In the genomic region with DNA sequence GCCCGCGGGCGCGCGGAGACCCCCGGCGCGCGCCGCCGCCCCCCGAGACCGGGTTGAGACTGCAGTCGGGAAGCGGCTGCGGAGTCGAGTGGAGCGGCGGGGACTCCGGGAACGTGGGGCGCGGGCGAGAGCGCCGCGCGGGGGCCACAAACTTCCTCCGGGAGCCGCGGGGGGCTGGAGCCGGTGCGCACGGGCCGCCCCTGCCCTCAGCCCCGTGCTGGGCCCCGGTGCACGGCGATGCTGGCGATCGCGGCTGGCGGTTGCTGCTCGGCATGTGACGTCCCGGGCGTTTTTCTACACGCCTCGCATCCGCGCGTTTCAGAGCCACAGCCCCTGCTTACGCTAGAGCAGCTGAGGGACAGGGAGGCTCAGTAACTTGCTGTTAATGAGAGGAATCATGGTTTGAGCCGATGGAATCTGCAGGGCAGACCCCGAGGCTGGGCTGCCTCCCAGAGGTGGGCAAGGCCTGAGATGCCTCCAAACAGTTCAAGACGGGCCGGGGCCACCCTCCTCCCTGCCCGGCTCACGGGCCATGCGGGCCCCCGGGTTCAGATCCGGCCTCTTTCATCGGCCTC, we compare ENCODE assay signal across 8 cellular contexts. TPM values are rescaled to one million over a fixed set of nuclear protein-coding genes. Genes with fewer than 3 reads are reported as not detected.
DNase-seq lines count a peak whose midpoint lies in the region; ATAC-seq, FAIRE-seq and TF ChIP-seq lines count a peak whose summit lies in the region.

No MANE protein-coding gene starts in this region.

- no peaks in the 10 kb centered on the region for H4K20me1 ChIP-seq in endothelial cell of umbilical vein (replicated peaks; ENCODE audit: control insufficient read depth, extremely low read depth, insufficient read depth, low read length)

- H3K9me1 ChIP-seq in endothelial cell of umbilical vein (replicated peaks; ENCODE audit: control insufficient read depth, extremely low read depth, insufficient read depth, low read length) = no peaks in the 10 kb centered on the region

- DNase-seq in AG20443 (ENCODE audit: low spot score) (peak; percentile 51), endothelial cell of umbilical vein (ENCODE audit: low read depth, low spot score) (peak; percentile 44), naive B cell (peak; percentile 29), tibial artery (peak in 1 of 2 donors; percentile 66), DMS114 treated with DMSO at 0.1 percent for 48 hours (lab: John Stamatoyannopoulos, UW; ENCODE audit: unreplicated experiment) (no peak)
- peak; percentile 29 to 34 for DNase-seq in activated CD4-positive, alpha-beta T cell treated with anti-CD3 and anti-CD28 coated beads, Interleukin-2, amount 50 U/mL, for 4 hours

- H3K9ac ChIP-seq in HUES6 (ENCODE audit: low read length) (peak overlapping the region; percentile 80), endothelial cell of umbilical vein (replicated peaks; ENCODE audit: extremely low read depth, insufficient read depth, low read length) (peak overlapping the region; percentile 70)

- H3K36me3 Mint-ChIP-seq in naive B cell = no peaks in the 10 kb centered on the region

- intact Hi-C loops in endothelial cell of umbilical vein (cut with micrococcal nuclease) (loop anchor here (1.0 kb wide), 1 partner anchor 50 kb away; a partner anchor contains a TSS), tibial artery (cut with DNase I; ENCODE audit: low total_unique reads) (no loop called here)

- H3K27ac Mint-ChIP-seq in naive B cell = peak overlapping the region in 5 of 6 donors; percentile 56 to 93 (median 59)

- TF ChIP-seq POLR2A in endothelial cell of umbilical vein (IDR thresholded peaks at IDR 0.05; ENCODE audit: low read depth, low read length) = no peak

- CTCF ChIA-PET in endothelial cell of umbilical vein (lab: Charles Lee) = interaction anchor here (0.8 to 4.0 kb wide), 5 partner anchors 8 to 95 kb away, joined by 3 to 19 read pairs (median 4); no protein-coding TSS in a partner anchor

- H3K9me3 ChIP-seq in HUES6 (ENCODE audit: control insufficient read depth, insufficient read depth, low read depth, low read length) (no peaks in the 10 kb centered on the region), endothelial cell of umbilical vein (replicated peaks; ENCODE audit: control insufficient read depth, insufficient read depth, low read length) (no peaks in the 10 kb centered on the region), tibial artery (no peaks in the 10 kb centered on the region)

- TF ChIP-seq CTCF in endothelial cell of umbilical vein (IDR thresholded peaks at IDR 0.05; ENCODE audit: extremely low read depth in 1 of 2, insufficient read depth in 1 of 2, low read depth in 1 of 2, low read length in 2 of 2) (no peak), tibial artery (IDR thresholded peaks at IDR 0.05) (no peak)

- H3K4me1 ChIP-seq in HUES6 (ENCODE audit: control insufficient read depth, insufficient read depth, low read length) = peaks cover 46% of the 10 kb centered on the region
- peaks cover 21% of the 10 kb centered on the region for H3K4me1 ChIP-seq in endothelial cell of umbilical vein (ENCODE audit: control insufficient read depth, extremely low read depth, insufficient read depth, low read length)
- H3K4me1 ChIP-seq in tibial artery = peaks cover 0 to 27% (median 9%) of the 10 kb centered on the region in 4 donors

- dilution Hi-C loops in endothelial cell of umbilical vein (cut with MboI; ENCODE audit: extremely low pct_ligation_motif_present, low sequenced_read_pairs) = no loop called here

- peak overlapping the region; percentile 79 for H3K4me2 ChIP-seq in endothelial cell of umbilical vein (ENCODE audit: insufficient read depth, low read length)

- no TSS peak for BruUV-seq in endothelial cell of umbilical vein (replicated peaks; lab: Mats Ljungman, UMichigan)

- no peaks in the 10 kb centered on the region for H3K27me3 Mint-ChIP-seq in naive B cell

- POLR2A ChIA-PET in endothelial cell of umbilical vein (lab: Charles Lee) = no interaction called here

- H3K36me3 ChIP-seq in HUES6 (ENCODE audit: control insufficient read depth, insufficient read depth, low read length) = peaks cover 6% of the 10 kb centered on the region; the same call in 1 of the 2 replicates
- H3K36me3 ChIP-seq in endothelial cell of umbilical vein (ENCODE audit: control insufficient read depth in 2 of 2, extremely low read depth in 1 of 2, insufficient read depth in 2 of 2, low read length in 2 of 2) = no peaks in the 10 kb centered on the region
- no peaks in the 10 kb centered on the region for H3K36me3 ChIP-seq in tibial artery

- H3K9me3 Mint-ChIP-seq in naive B cell = no peaks in the 10 kb centered on the region

- H3K4me3 ChIP-seq in HUES6 (ENCODE audit: low read depth, low read length) (peak overlapping the region; percentile 95), endothelial cell of umbilical vein (replicated peaks in 1 of 3; ENCODE audit: insufficient read depth in 1 of 3, low read depth in 1 of 3, low read length in 3 of 3) (peak overlapping the region; percentile 54 to 75 (median 71)), tibial artery (peak overlapping the region; percentile 66 to 90)

- FAIRE-seq in endothelial cell of umbilical vein (lab: Jason Lieb, UNC) = no peak

- H3K27ac ChIP-seq in HUES6 (ENCODE audit: low read depth, low read length) (peak overlapping the region; percentile 48; the same call in 1 of the 2 replicates), endothelial cell of umbilical vein (ENCODE audit: insufficient read depth, low read depth, low read length) (peak overlapping the region; percentile 3), tibial artery (peak overlapping the region; percentile 65 to 67)

- peak; percentile 15 for ATAC-seq in GM19455 (IDR thresholded peaks at IDR 0.05; ENCODE audit: unreplicated experiment)
- ATAC-seq in naive B cell (ENCODE audit: low read depth in 2 of 2) = peak; percentile 20 to 25

- H2AFZ ChIP-seq in endothelial cell of umbilical vein (ENCODE audit: low read depth, low read length) = peak overlapping the region; percentile 69

- no peaks in the 10 kb centered on the region for H3K27me3 ChIP-seq in HUES6 (ENCODE audit: control insufficient read depth, insufficient read depth, low read length)
- H3K27me3 ChIP-seq in endothelial cell of umbilical vein (ENCODE audit: control insufficient read depth in 2 of 2, insufficient read depth in 2 of 2, low read length in 2 of 2) = no peaks in the 10 kb centered on the region
- H3K27me3 ChIP-seq in tibial artery = no peaks in the 10 kb centered on the region

- H3K4me1 Mint-ChIP-seq in naive B cell = peaks cover 32 to 55% (median 47%) of the 10 kb centered on the region in 3 donors

- H3K4me3 Mint-ChIP-seq in naive B cell = peak overlapping the region; percentile 78 to 94 (median 90)

- peaks cover 51% of the 10 kb centered on the region for H3K79me2 ChIP-seq in endothelial cell of umbilical vein (ENCODE audit: control insufficient read depth, insufficient read depth, low read length)

TF ChIP-seq in endothelial cell of umbilical vein, 7 proteins besides CTCF, POLR2A, EP300 and RAD21:
- TF ChIP-seq, protein P1, sequence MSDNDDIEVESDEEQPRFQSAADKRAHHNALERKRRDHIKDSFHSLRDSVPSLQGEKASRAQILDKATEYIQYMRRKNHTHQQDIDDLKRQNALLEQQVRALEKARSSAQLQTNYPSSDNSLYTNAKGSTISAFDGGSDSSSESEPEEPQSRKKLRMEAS (IDR thresholded peaks at IDR 0.05; ENCODE audit: insufficient read depth, insufficient read length) = no peak
- TF ChIP-seq FOS (IDR thresholded peaks at IDR 0.05; ENCODE audit: borderline replicate concordance, insufficient read depth, low read length) (no peak), MYC (IDR thresholded peaks at IDR 0.05; ENCODE audit: low read depth, low read length) (no peak), GATA2 (IDR thresholded peaks at IDR 0.05; ENCODE audit: insufficient read depth, insufficient read length, low read depth, low read length) (no peak), EZH2 (IDR thresholded peaks at IDR 0.05; ENCODE audit: borderline replicate concordance, low read depth, low read length, severe bottlenecking) (no peak), JUN (IDR thresholded peaks at IDR 0.05; ENCODE audit: borderline replicate concordance, insufficient read depth, insufficient read length, low read depth) (no peak), POLR2AphosphoS5 (IDR thresholded peaks at IDR 0.05; ENCODE audit: insufficient read depth, low read depth, low read length) (no peak)

RNA-seq across cellular contexts. Expression of a gene that starts 0.5 kb away (rescaled TPM):
- 21.0 and 24.8 TPM in 2 replicates for total RNA-seq in endothelial cell of umbilical vein
- 8.3 and 10.0 TPM in 2 replicates for polyA plus RNA-seq in endothelial cell of umbilical vein
- 5.6 and 6.2 TPM in 2 replicates for polyA plus RNA-seq in endothelial cell of umbilical vein (2011; cell fraction: cytosol; rRNA removed)
- 12.9 and 13.4 TPM in 2 replicates for polyA plus RNA-seq in endothelial cell of umbilical vein (2011; cell fraction: nucleus; rRNA removed)
- polyA plus RNA-seq in endothelial cell of umbilical vein (2012) = 8.1 and 9.2 TPM in 2 replicates
- 5.6 and 6.9 TPM in 2 replicates for polyA minus RNA-seq in endothelial cell of umbilical vein
- 15.3 TPM for polyA minus RNA-seq in endothelial cell of umbilical vein (2011; cell fraction: cytosol; rRNA and poly(A)+ RNA removed)
- polyA minus RNA-seq in endothelial cell of umbilical vein (2011; cell fraction: nucleus; rRNA and poly(A)+ RNA removed) = 6.8 and 9.0 TPM in 2 replicates
- 1 to 10 TPM in 4 of 6 donors, under 1 TPM in 2; 0.89 to 3.5 (median 1.2) TPM for polyA plus RNA-seq in naive B cell (ENCODE audit: low read depth in 6 of 6)

RNA-seq across cellular contexts. Expression of a gene that starts 50.0 kb away (rescaled TPM):
- 6.4 and 6.6 TPM in 2 replicates for total RNA-seq in endothelial cell of umbilical vein
- polyA plus RNA-seq in endothelial cell of umbilical vein (3.1 and 3.8 TPM in 2 replicates), naive B cell (ENCODE audit: low read depth in 6 of 6) (1 to 10 TPM; 6.3 to 8.7 (median 8.1) TPM)
- polyA plus RNA-seq in endothelial cell of umbilical vein (2011; cell fraction: cytosol; rRNA removed) = 3.6 and 4.1 TPM in 2 replicates
- 2.0 and 2.7 TPM in 2 replicates for polyA plus RNA-seq in endothelial cell of umbilical vein (2011; cell fraction: nucleus; rRNA removed)
- 4.0 and 4.8 TPM in 2 replicates for polyA plus RNA-seq in endothelial cell of umbilical vein (2012)
- 2.2 and 2.8 TPM in 2 replicates for polyA minus RNA-seq in endothelial cell of umbilical vein
- 4.5 TPM for polyA minus RNA-seq in endothelial cell of umbilical vein (2011; cell fraction: cytosol; rRNA and poly(A)+ RNA removed)
- 1.8 and 2.2 TPM in 2 replicates for polyA minus RNA-seq in endothelial cell of umbilical vein (2011; cell fraction: nucleus; rRNA and poly(A)+ RNA removed)

Comparison
In these comparisons a context has a peak if more than half of its experiments do, and no peak if none do; other contexts are left out.
1. H3K27ac ChIP-seq: peak in every context shown above with its lines; median percentile 66 in tibial artery; 48 in HUES6; 3 in endothelial cell of umbilical vein.